In the genomic region with DNA sequence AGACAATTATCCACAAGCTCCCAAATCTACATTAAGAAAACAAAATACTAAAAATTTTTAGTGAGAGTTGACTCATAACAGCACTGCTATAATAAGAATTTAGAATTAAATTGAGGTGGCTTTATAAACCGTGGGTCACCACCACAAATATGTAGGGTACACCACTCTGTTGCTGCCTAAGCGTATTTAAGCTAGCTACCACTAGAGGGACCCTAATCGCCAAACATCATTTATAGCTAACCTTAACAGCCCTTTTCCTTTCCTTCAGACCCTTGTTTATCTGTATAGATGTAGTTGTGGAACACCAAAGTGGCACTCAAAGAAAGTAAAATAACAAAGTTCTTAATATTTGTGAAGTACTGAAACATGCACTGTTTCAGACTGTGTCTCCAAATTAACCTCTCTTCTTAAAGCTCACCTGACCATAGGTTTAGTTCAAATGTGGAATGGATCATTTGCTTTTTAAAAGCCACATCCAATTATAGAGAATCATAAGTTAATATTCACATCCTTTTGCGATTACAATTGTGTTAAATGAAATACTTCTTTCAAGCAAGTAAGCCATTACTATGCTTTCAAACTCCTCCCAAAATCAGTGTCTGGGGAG, we compare ENCODE assay signal across 8 cellular contexts.
DNase-seq lines count a peak whose midpoint lies in the region; ATAC-seq and TF ChIP-seq lines count a peak whose summit lies in the region.

No MANE protein-coding gene starts in this region.

- no peak for TF ChIP-seq POLR2A in uterus (IDR thresholded peaks at IDR 0.05)

- H3K4me1 ChIP-seq in left lung, result peaks cover 0 to 17% of the 10 kb centered on the region in 2 donors
- H3K4me1 ChIP-seq in uterus, result no peaks in the 10 kb centered on the region

- H3K27ac ChIP-seq in left lung (no peak overlapping the region), uterus (no peak overlapping the region)

- TF ChIP-seq CTCF in GM06990 (IDR thresholded peaks at IDR 0.05; ENCODE audit: insufficient read depth, low read length, poor library complexity, severe bottlenecking), result peak; percentile 76
- peak; percentile 73 to 74 for TF ChIP-seq CTCF in left lung (IDR thresholded peaks at IDR 0.05)
- peak; percentile 70 to 79 (median 70) for TF ChIP-seq CTCF in uterus (IDR thresholded peaks at IDR 0.05)

- DNase-seq in GM06990 (ENCODE audit: extremely low read depth, insufficient read length) (no peak), HS-27A (ENCODE audit: low read depth) (peak; percentile 26), NOMO-1 treated with DMSO at 0.1 percent for 48 hours (lab: John Stamatoyannopoulos, UW; ENCODE audit: unreplicated experiment) (peak; percentile 67), left lung (no peak), uterus (no peak)
- peak; percentile 9 for DNase-seq in central memory CD4-positive, alpha-beta T cell
- no peak for DNase-seq in activated effector memory CD4-positive, alpha-beta T cell treated with Interleukin-2 at 50 U/mL for 16 hours

- H3K4me3 ChIP-seq in GM06990 (replicated peaks; ENCODE audit: low read depth, low read length) (no peak overlapping the region), left lung (no peak overlapping the region), uterus (no peak overlapping the region)

- intact Hi-C loops in left lung (cut with DNase I), result loop anchor here in 1 of 2 donors (5.0 kb wide), 1 partner anchor 399 kb away; no protein-coding TSS in a partner anchor
- intact Hi-C loops in uterus (cut with DNase I; ENCODE audit: low total_unique reads), result loop anchor here (5.0 kb wide), 1 partner anchor 399 kb away; no protein-coding TSS in a partner anchor

- H3K36me3 ChIP-seq in GM06990 (ENCODE audit: control insufficient read depth, insufficient read depth, low read length), result no peaks in the 10 kb centered on the region
- H3K36me3 ChIP-seq in left lung, result no peaks in the 10 kb centered on the region
- no peaks in the 10 kb centered on the region for H3K36me3 ChIP-seq in uterus

- H3K27me3 ChIP-seq in GM06990 (replicated peaks; ENCODE audit: control insufficient read depth, insufficient read depth, low read length) (no peaks in the 10 kb centered on the region; the same call in 1 of the 2 replicates), left lung (no peaks in the 10 kb centered on the region), uterus (no peaks in the 10 kb centered on the region)

- ATAC-seq in GM21515 (IDR thresholded peaks at IDR 0.05; ENCODE audit: unreplicated experiment) (peak; percentile 88), left lung (peak; percentile 89)

- H3K9me3 ChIP-seq in left lung (no peaks in the 10 kb centered on the region), uterus (no peaks in the 10 kb centered on the region)

Comparison
In these comparisons a context has a peak if more than half of its experiments do, and no peak if none do; other contexts are left out.
1. DNase-seq: peak in HS-27A (single experiment), NOMO-1 treated with DMSO at 0.1 percent for 48 hours (single experiment) and central memory CD4-positive, alpha-beta T cell (single experiment); none in GM06990 (single experiment), left lung (0 of 2), uterus (0 of 2) and activated effector memory CD4-positive, alpha-beta T cell treated with Interleukin-2 at 50 U/mL for 16 hours (single experiment).
2. Peak in every context shown above with its lines, with median percentiles within 50 percentile points of each other: CTCF ChIP-seq.